1 cellular context compared by ENCODE assay signal in the genomic region with DNA sequence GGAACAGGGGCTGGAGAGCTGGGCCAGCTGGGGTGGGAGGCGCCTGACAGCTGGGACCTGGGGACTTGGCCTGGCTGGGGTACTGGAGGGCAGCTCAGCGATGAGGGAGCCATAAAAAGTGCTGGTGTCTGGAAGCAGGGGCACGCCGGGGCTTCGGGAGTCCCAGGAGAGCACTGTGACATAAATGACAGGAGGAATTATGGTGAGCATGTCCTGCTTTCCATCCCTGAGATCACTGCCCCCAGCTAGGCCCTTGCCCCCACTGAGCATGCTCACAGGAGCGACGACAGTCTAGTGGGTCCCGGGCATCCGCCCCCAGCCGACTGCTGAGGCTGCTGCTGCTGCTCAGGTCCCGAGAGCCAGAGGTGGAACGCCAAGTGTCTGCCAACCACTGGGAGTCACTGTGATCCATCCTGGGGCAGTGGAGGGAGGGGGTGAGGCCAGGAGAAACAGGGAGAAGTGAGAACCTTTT.
TF ChIP-seq lines count a peak whose summit lies in the region.

No MANE protein-coding gene starts in this region.

TF ChIP-seq in SK-N-SH treated with all-trans-retinoic acid at 6 μM for 48 hours, 23 proteins besides CTCF, POLR2A, EP300 and RAD21 (continued from another document):
- TF ChIP-seq, protein P1, sequence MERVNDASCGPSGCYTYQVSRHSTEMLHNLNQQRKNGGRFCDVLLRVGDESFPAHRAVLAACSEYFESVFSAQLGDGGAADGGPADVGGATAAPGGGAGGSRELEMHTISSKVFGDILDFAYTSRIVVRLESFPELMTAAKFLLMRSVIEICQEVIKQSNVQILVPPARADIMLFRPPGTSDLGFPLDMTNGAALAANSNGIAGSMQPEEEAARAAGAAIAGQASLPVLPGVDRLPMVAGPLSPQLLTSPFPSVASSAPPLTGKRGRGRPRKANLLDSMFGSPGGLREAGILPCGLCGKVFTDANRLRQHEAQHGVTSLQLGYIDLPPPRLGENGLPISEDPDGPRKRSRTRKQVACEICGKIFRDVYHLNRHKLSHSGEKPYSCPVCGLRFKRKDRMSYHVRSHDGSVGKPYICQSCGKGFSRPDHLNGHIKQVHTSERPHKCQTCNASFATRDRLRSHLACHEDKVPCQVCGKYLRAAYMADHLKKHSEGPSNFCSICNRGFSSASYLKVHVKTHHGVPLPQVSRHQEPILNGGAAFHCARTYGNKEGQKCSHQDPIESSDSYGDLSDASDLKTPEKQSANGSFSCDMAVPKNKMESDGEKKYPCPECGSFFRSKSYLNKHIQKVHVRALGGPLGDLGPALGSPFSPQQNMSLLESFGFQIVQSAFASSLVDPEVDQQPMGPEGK (CRISPR knock-in tag; IDR thresholded peaks at IDR 0.05; ENCODE audit: borderline replicate concordance): no peak
